Comparison of ENCODE assay signal across 1 cellular context in the genomic region with DNA sequence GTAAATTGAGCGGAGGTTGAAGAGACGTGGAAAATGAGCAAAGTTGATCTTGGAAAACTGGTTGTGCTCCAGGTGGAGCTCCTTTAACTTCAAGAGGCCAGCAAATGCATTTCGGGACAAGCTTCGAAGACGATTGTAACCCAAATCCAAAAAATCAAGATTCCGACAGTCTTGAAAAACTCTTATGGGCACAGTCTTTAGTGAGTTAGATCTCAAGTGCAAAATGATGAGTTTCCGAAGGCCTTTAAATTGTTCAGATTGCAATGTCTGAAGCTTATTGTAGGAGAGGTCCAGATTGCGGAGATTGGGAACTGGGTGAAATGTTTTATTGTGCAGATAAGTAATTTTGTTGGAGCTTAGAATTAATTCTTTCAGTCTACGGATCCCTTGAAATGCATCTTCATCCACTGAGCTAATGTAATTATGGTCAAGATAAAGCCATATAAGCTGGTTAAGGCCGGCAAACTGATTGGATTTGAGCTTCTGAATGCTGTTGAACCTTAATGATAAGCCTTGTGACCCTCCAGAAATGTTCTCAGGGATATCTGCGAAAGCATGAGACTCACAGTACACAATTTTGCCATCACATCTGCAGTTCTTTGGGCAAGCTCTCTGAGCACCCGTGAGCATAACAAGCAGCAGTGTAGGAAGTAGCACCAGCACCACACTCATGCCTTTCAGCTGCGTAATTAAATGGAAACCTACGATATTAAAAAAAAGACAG.
TF ChIP-seq lines count a peak whose summit lies in the region.

No MANE protein-coding gene starts in this region.

TF ChIP-seq in GM23338, 12 proteins besides CTCF, POLR2A, EP300 and RAD21 (continued from another document):
- TF ChIP-seq, protein P1, sequence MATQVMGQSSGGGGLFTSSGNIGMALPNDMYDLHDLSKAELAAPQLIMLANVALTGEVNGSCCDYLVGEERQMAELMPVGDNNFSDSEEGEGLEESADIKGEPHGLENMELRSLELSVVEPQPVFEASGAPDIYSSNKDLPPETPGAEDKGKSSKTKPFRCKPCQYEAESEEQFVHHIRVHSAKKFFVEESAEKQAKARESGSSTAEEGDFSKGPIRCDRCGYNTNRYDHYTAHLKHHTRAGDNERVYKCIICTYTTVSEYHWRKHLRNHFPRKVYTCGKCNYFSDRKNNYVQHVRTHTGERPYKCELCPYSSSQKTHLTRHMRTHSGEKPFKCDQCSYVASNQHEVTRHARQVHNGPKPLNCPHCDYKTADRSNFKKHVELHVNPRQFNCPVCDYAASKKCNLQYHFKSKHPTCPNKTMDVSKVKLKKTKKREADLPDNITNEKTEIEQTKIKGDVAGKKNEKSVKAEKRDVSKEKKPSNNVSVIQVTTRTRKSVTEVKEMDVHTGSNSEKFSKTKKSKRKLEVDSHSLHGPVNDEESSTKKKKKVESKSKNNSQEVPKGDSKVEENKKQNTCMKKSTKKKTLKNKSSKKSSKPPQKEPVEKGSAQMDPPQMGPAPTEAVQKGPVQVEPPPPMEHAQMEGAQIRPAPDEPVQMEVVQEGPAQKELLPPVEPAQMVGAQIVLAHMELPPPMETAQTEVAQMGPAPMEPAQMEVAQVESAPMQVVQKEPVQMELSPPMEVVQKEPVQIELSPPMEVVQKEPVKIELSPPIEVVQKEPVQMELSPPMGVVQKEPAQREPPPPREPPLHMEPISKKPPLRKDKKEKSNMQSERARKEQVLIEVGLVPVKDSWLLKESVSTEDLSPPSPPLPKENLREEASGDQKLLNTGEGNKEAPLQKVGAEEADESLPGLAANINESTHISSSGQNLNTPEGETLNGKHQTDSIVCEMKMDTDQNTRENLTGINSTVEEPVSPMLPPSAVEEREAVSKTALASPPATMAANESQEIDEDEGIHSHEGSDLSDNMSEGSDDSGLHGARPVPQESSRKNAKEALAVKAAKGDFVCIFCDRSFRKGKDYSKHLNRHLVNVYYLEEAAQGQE (IDR thresholded peaks at IDR 0.05; ENCODE audit: unreplicated experiment), result no peak
- no peak for TF ChIP-seq EZH2phosphoT487 (IDR thresholded peaks at IDR 0.05; ENCODE audit: unreplicated experiment)
- no peak for TF ChIP-seq ZNF462 (CRISPR knock-in tag; IDR thresholded peaks at IDR 0.05)
- TF ChIP-seq JUNB (IDR thresholded peaks at IDR 0.05; ENCODE audit: unreplicated experiment), result no peak
- no peak for TF ChIP-seq POLR2AphosphoS5 (IDR thresholded peaks at IDR 0.05; ENCODE audit: low read depth)
- TF ChIP-seq ZNF331 (CRISPR knock-in tag; IDR thresholded peaks at IDR 0.05; ENCODE audit: low read depth), result no peak
- TF ChIP-seq NANOG (IDR thresholded peaks at IDR 0.05; ENCODE audit: borderline replicate concordance), result no peak
- TF ChIP-seq, protein P2, sequence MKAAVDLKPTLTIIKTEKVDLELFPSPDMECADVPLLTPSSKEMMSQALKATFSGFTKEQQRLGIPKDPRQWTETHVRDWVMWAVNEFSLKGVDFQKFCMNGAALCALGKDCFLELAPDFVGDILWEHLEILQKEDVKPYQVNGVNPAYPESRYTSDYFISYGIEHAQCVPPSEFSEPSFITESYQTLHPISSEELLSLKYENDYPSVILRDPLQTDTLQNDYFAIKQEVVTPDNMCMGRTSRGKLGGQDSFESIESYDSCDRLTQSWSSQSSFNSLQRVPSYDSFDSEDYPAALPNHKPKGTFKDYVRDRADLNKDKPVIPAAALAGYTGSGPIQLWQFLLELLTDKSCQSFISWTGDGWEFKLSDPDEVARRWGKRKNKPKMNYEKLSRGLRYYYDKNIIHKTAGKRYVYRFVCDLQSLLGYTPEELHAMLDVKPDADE (IDR thresholded peaks at IDR 0.05), result no peak
- no peak for TF ChIP-seq STAT1 (IDR thresholded peaks at IDR 0.05; ENCODE audit: unreplicated experiment)
